In genomic region chr9:91374939-91375338, GRCh38 we compare ENCODE assay signal across 1 cellular context.
TF ChIP-seq lines count a peak whose summit lies in the region.

No MANE protein-coding gene starts in this region.

TF ChIP-seq in SK-N-SH treated with all-trans-retinoic acid at 6 μM for 48 hours, 23 proteins besides CTCF, POLR2A, EP300 and RAD21 (continued from another document):
- TF ChIP-seq ZC3H10 (CRISPR knock-in tag; IDR thresholded peaks at IDR 0.05) (peak; percentile 83; the same call in 1 of the 2 replicates), ZFP30 (CRISPR knock-in tag; IDR thresholded peaks at IDR 0.05) (no peak), CREB5 (CRISPR knock-in tag; IDR thresholded peaks at IDR 0.05; ENCODE audit: low read depth) (peak; percentile 77), RARB (CRISPR knock-in tag; IDR thresholded peaks at IDR 0.05) (no peak), TCF4 (CRISPR knock-in tag; IDR thresholded peaks at IDR 0.05; ENCODE audit: borderline replicate concordance) (peak; percentile 62; the same call in 1 of the 2 replicates), SNAI2 (CRISPR knock-in tag; IDR thresholded peaks at IDR 0.05) (peak; percentile 47; the same call in 1 of the 2 replicates), ISL1 (CRISPR knock-in tag; IDR thresholded peaks at IDR 0.05) (peak; percentile 94), CSDC2 (CRISPR knock-in tag; IDR thresholded peaks at IDR 0.05) (no peak), ARNTL (CRISPR knock-in tag; IDR thresholded peaks at IDR 0.05; ENCODE audit: borderline replicate concordance, low read depth) (no peak)
- TF ChIP-seq, protein P1, sequence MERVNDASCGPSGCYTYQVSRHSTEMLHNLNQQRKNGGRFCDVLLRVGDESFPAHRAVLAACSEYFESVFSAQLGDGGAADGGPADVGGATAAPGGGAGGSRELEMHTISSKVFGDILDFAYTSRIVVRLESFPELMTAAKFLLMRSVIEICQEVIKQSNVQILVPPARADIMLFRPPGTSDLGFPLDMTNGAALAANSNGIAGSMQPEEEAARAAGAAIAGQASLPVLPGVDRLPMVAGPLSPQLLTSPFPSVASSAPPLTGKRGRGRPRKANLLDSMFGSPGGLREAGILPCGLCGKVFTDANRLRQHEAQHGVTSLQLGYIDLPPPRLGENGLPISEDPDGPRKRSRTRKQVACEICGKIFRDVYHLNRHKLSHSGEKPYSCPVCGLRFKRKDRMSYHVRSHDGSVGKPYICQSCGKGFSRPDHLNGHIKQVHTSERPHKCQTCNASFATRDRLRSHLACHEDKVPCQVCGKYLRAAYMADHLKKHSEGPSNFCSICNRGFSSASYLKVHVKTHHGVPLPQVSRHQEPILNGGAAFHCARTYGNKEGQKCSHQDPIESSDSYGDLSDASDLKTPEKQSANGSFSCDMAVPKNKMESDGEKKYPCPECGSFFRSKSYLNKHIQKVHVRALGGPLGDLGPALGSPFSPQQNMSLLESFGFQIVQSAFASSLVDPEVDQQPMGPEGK (CRISPR knock-in tag; IDR thresholded peaks at IDR 0.05; ENCODE audit: borderline replicate concordance): no peak
